ENCODE assay signal across 9 cellular contexts in the genomic region with DNA sequence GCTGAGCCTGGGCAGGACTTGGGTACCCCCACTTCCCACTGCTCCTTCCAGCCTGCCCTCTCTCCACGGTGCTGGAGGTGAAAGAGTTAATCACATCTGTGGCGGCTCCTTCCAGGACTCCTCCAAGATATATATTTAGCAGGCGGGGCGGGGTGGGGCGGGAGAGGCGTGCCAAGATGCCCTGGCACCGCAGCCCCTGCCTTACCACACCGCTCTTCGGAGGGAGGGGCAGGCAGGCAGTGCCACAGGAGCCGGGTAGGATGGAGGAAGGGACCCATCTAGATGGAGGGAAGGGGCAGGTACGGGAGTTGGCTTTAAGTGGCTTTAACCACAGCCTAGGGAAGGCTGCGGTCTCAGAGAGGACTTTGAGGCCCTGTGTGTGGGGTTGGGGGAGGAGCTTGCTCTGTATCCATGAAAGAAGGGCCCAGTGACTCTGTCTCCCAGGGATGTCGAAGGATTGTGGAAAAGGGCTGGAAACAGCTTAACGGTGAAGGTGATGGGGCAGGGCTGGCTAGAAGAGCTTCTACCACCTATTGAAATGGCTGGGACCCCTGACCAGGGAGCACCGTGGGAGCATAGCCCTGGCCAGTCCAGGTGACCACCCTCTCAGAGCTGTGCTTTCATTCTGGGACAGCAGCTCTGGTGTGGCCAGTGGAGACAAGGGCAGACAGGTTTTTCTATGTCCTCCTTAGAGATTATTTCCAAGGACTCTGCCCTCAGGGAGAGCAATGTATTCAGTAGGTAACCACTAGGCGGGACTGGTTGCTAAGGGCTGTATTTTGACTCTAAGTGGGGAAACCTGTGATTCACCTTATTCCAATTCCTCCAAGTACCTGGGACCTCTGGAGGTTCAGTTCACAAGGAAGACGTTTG. TPM values are rescaled to one million over a fixed set of nuclear protein-coding genes. Genes with fewer than 3 reads are reported as not detected.
DNase-seq lines count a peak whose midpoint lies in the region; ATAC-seq and TF ChIP-seq lines count a peak whose summit lies in the region.
"Had no signal": no experiment of that assay in that cellular context is flagged by ENCODE, and none has a peak within 500 bp of the region (broad histone marks: within the 10 kb centered on the region; RNA-seq: fewer than 3 reads in every experiment).

No MANE protein-coding gene starts in this region.

- intact Hi-C loops in Right ventricle myocardium superior (cut with DNase I) (no loop called here), cardiac septum (cut with DNase I) (no loop called here), breast epithelium (cut with DNase I; ENCODE audit: low total_unique reads) (no loop called here), aorta (cut with DNase I) (loop anchor here (5.0 kb wide), 1 partner anchor 47 kb away; no protein-coding TSS in a partner anchor)

- H3K36me3 ChIP-seq in breast epithelium: no peaks in the 10 kb centered on the region
- no peaks in the 10 kb centered on the region for H3K36me3 ChIP-seq in aorta (ENCODE audit: control insufficient read depth in 1 of 2, insufficient read depth in 2 of 2, low read length in 1 of 2)
- no peaks in the 10 kb centered on the region for H3K36me3 ChIP-seq in SJCRH30

- ATAC-seq in Right ventricle myocardium superior (ENCODE audit: poor library complexity): peak; percentile 80
- ATAC-seq in aorta (ENCODE audit: low FRiP score): peak; percentile 75
- ATAC-seq in GM21786 (IDR thresholded peaks at IDR 0.05; ENCODE audit: unreplicated experiment): no peak

- H3K27me3 ChIP-seq in breast epithelium (no peaks in the 10 kb centered on the region), aorta (ENCODE audit: control insufficient read depth in 1 of 2, insufficient read depth in 2 of 2, low read length in 1 of 2) (no peaks in the 10 kb centered on the region), SJCRH30 (peaks cover 12% of the 10 kb centered on the region)

- H3K4me3 ChIP-seq in breast epithelium (peak overlapping the region in 2 of 3 donors; percentile 13 to 49), aorta (ENCODE audit: low read length in 2 of 2) (no peak overlapping the region), SJCRH30 (no peak overlapping the region)

- 8 to 10% methylated on average over 17 of the region's 17 CpGs for WGBS in aorta, 2 donors

- H3K27ac ChIP-seq in breast epithelium (peak overlapping the region; percentile 56 to 75), aorta (ENCODE audit: low read depth in 1 of 2, low read length in 2 of 2) (peak overlapping the region in 1 of 2 donors; percentile 27), SJCRH30 (no peak overlapping the region)

- TF ChIP-seq CTCF in breast epithelium (IDR thresholded peaks at IDR 0.05): peak in 2 of 3 donors; percentile 28 to 34

- no peak for DNase-seq in Right ventricle myocardium superior
- no peak for DNase-seq in cardiac septum (ENCODE audit: low spot score)
- DNase-seq in breast epithelium (ENCODE audit: low spot score in 2 of 2): peak in 1 of 2 donors; percentile 39
- DNase-seq in mucosa of gallbladder (ENCODE audit: low spot score): peak; percentile 36
- DNase-seq in aorta: no peak
- DNase-seq in activated effector memory CD4-positive, alpha-beta T cell treated with anti-CD3 and anti-CD28 coated beads, Interleukin-2, amount 50 U/mL, for 16 hours: no peak
- DNase-seq in SJCRH30: no peak

- peaks cover 5 to 8% of the 10 kb centered on the region in 2 donors for H3K4me1 ChIP-seq in breast epithelium
- no peaks in the 10 kb centered on the region for H3K4me1 ChIP-seq in aorta (ENCODE audit: control insufficient read depth in 1 of 2, insufficient read depth in 2 of 2, low read length in 2 of 2)
- H3K4me1 ChIP-seq in SJCRH30: no peaks in the 10 kb centered on the region

- TF ChIP-seq POLR2A in breast epithelium (IDR thresholded peaks at IDR 0.05): no peak

- H3K9me3 ChIP-seq in breast epithelium (no peaks in the 10 kb centered on the region), aorta (ENCODE audit: control insufficient read depth, low read length) (no peaks in the 10 kb centered on the region), SJCRH30 (replicated peaks) (no peaks in the 10 kb centered on the region)

RNA-seq across cellular contexts. Expression of a gene that starts 13.0 kb away (rescaled TPM):
- total RNA-seq in Right ventricle myocardium superior (not detected), cardiac septum (0.16 TPM), breast epithelium (not detected), mucosa of gallbladder (0.20 TPM), aorta (1 to 10 TPM in 1 of 2 donors, not detected in 1; 2.1 TPM)
- polyA plus RNA-seq in aorta: not detected
- not detected in 2 replicates for total RNA-seq in SJCRH30 (2014; rRNA removed; shearing (Covaris generic))
- total RNA-seq: CD4-positive, CD25-positive, alpha-beta regulatory T cell had no signal
- polyA plus RNA-seq: CD4-positive, CD25-positive, alpha-beta regulatory T cell had no signal

RNA-seq across cellular contexts. Expression of a gene that starts 18.7 kb away (rescaled TPM):
- not detected for total RNA-seq in Right ventricle myocardium superior
- total RNA-seq in cardiac septum: not detected
- not detected for total RNA-seq in breast epithelium
- not detected for total RNA-seq in mucosa of gallbladder
- not detected for total RNA-seq in aorta
- not detected for polyA plus RNA-seq in aorta
- not detected in 2 replicates for total RNA-seq in SJCRH30 (2014; rRNA removed; shearing (Covaris generic))
- total RNA-seq: CD4-positive, CD25-positive, alpha-beta regulatory T cell had no signal

RNA-seq across cellular contexts. Expression of a gene that starts 51.6 kb away (rescaled TPM):
- total RNA-seq in Right ventricle myocardium superior (30.5 TPM), cardiac septum (31.7 TPM), breast epithelium (10 to 100 TPM; 24.3 to 69.2 (median 40.3) TPM), mucosa of gallbladder (148 TPM), aorta (10 to 100 TPM; 43.6 to 51.7 TPM)
- polyA plus RNA-seq in aorta: 10 to 100 TPM; 31.6 to 59.4 TPM
- total RNA-seq in SJCRH30 (2014; rRNA removed; shearing (Covaris generic)): not detected in 2 replicates
- total RNA-seq: CD4-positive, CD25-positive, alpha-beta regulatory T cell had no signal
- polyA plus RNA-seq: CD4-positive, CD25-positive, alpha-beta regulatory T cell had no signal

RNA-seq across cellular contexts. Expression of a gene that starts 54.3 kb away (rescaled TPM):
- total RNA-seq in Right ventricle myocardium superior (0.22 TPM), cardiac septum (0.08 TPM), breast epithelium (1 to 10 TPM in 1 of 3 donors, under 1 TPM in 2; 0.16 to 1.3 (median 0.44) TPM), mucosa of gallbladder (0.32 TPM), aorta (1 to 10 TPM; 4.4 to 5.1 TPM)
- polyA plus RNA-seq in aorta: not detected
- total RNA-seq in SJCRH30 (2014; rRNA removed; shearing (Covaris generic)): not detected in 2 replicates

Comparison
In these comparisons a context has a peak if more than half of its experiments do, and no peak if none do; other contexts are left out.
1. H3K4me3 ChIP-seq: peak in breast epithelium (2 of 3); none in aorta (0 of 2) and SJCRH30 (single experiment).
2. RNA of a gene that starts 51.6 kb away (total RNA-seq): 148 TPM in mucosa of gallbladder (single experiment), 43.6 to 51.7 TPM in aorta, 24.3 to 69.2 TPM in breast epithelium, 31.7 TPM in cardiac septum (single experiment) and 30.5 TPM in Right ventricle myocardium superior (single experiment); not detected in SJCRH30; every median in the first group is over 10 times any median in the second.
3. intact Hi-C loops: an anchor here in aorta (5.0 kb wide); none called in Right ventricle myocardium superior, cardiac septum and breast epithelium.